10 cellular contexts compared by ENCODE assay signal in the genomic region with DNA sequence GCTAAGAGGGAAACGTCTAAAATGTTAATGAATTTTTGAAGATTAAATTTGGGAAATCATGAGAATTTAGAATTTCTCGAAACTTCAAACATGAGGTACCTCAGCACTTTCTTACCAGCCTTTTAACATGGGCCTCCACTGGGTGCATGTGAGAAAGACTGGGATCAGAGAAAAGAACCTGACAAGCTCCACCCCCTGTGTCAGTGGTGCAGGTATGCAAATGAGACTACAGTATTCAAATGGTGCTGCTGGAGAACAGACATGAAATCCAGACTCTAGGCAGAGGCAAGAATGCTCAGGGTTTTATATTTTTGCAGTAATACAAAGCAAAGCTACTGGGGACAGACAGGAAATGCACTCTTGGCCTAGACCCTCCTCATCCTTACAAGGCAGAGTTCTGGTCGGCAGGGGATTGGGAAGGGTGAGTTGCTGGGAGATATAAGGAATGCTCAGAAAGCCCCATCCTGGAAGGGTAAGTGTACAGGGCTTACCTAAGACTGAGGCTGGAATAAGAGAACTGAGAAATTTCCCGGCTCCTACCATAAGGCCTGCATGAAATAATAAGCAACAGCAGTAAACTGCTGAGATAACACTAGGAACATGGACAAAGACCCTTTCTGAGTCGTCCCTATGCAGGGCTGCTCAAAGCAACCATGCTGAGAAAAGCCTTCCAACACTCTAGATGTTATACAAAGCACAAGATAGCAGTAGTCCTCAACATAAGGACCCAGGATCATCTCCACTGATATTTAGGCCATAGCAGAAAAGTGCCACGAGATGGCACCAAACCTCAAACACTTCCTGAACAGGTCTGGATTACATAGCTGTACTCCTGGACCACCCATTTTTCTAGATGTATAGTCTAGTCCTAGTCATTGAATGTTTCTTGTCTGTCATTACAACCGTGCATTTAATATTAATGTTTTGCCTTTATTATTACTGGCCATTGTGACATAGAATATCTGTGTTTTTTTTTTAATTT.
DNase-seq lines count a peak whose midpoint lies in the region; ATAC-seq and TF ChIP-seq lines count a peak whose summit lies in the region.
"Had no signal": no experiment of that assay in that cellular context is flagged by ENCODE, and none has a peak within 500 bp of the region (broad histone marks: within the 10 kb centered on the region; RNA-seq: fewer than 3 reads in every experiment).

No MANE protein-coding gene starts in this region.

- intact Hi-C loops in ascending aorta (cut with DNase I) = loop anchor here (1.0 to 10.0 kb wide), 2 partner anchors 101 to 292 kb away; no protein-coding TSS in a partner anchor

- ATAC-seq in GM19467 (IDR thresholded peaks at IDR 0.05; ENCODE audit: unreplicated experiment) = peak; percentile 98
- peak; percentile 98 for ATAC-seq in HG03432 (IDR thresholded peaks at IDR 0.05; ENCODE audit: unreplicated experiment)

- no peaks in the 10 kb centered on the region for H3K4me1 ChIP-seq in ascending aorta

- H3K36me3 Mint-ChIP-seq in T-helper 2 cell treated with Interferon-gamma antibody and Interleukin-4, amounts not matched to agents 5 μg/mL and 100 μg/mL, for 36 hours (ENCODE audit: low read depth) = no peaks in the 10 kb centered on the region

- no peak overlapping the region for H3K4me3 Mint-ChIP-seq in T-helper 2 cell treated with Interferon-gamma antibody and Interleukin-4, amounts not matched to agents 5 μg/mL and 100 μg/mL, for 36 hours
- H3K4me3 Mint-ChIP-seq: central memory CD8-positive, alpha-beta T cell; stimulated activated naive CD8-positive, alpha-beta T cell treated with anti-CD3 and anti-CD28 coated beads, Interleukin-15, Interleukin-2, amounts not matched to agents 100 ng/mL and 50 ng/mL, for 24 hours had no signal

- H3K4me1 Mint-ChIP-seq in T-helper 2 cell treated with Interferon-gamma antibody and Interleukin-4, amounts not matched to agents 5 μg/mL and 100 μg/mL, for 36 hours (ENCODE audit: low read depth) = no peaks in the 10 kb centered on the region
- H3K4me1 Mint-ChIP-seq: central memory CD8-positive, alpha-beta T cell had no signal

- H3K4me3 ChIP-seq in ascending aorta = no peak overlapping the region

- no peaks in the 10 kb centered on the region for H3K9me3 Mint-ChIP-seq in T-helper 2 cell treated with Interferon-gamma antibody and Interleukin-4, amounts not matched to agents 5 μg/mL and 100 μg/mL, for 36 hours
- H3K9me3 Mint-ChIP-seq: stimulated activated naive CD8-positive, alpha-beta T cell treated with anti-CD3 and anti-CD28 coated beads, Interleukin-15, Interleukin-2, amounts not matched to agents 100 ng/mL and 50 ng/mL, for 24 hours had no signal

- in situ Hi-C loops in G401 (cut with HindIII; ENCODE audit: low sequenced_read_pairs) = no loop called here

- H3K36me3 ChIP-seq in ascending aorta = no peaks in the 10 kb centered on the region

- H3K27me3 ChIP-seq in ascending aorta = no peaks in the 10 kb centered on the region

- no peak overlapping the region for H3K27ac Mint-ChIP-seq in T-helper 2 cell treated with Interferon-gamma antibody and Interleukin-4, amounts not matched to agents 5 μg/mL and 100 μg/mL, for 36 hours
- H3K27ac Mint-ChIP-seq: stimulated activated naive CD8-positive, alpha-beta T cell treated with anti-CD3 and anti-CD28 coated beads, Interleukin-15, Interleukin-2, amounts not matched to agents 100 ng/mL and 50 ng/mL, for 24 hours had no signal

- H3K9me3 ChIP-seq in ascending aorta = no peaks in the 10 kb centered on the region

- TF ChIP-seq CTCF in ascending aorta (IDR thresholded peaks at IDR 0.05) = peak in 2 of 3 experiments; percentile 49 to 61

- DNase-seq in G401 (ENCODE audit: low spot score) (peak; percentile 72), NCI-H446 (lab: John Stamatoyannopoulos, UW) (peak; percentile 74 to 84), ascending aorta (ENCODE audit: low spot score in 2 of 2) (no peak), hippocampal formation (lab: John Stamatoyannopoulos, UW) (peak; percentile 11 to 18)
- peak; percentile 27 for DNase-seq in stimulated activated CD8-positive, alpha-beta memory T cell treated with anti-CD3 and anti-CD28 coated beads, Interleukin-4, amount 100 ng/mL, for 48 hours
- DNase-seq in T-helper 2 cell treated with Interferon-gamma antibody and Interleukin-4, amounts not matched to agents 5 μg/mL and 100 μg/mL, for 36 hours (ENCODE audit: low spot score) = no peak

- no peak overlapping the region for H3K27ac ChIP-seq in ascending aorta

- no peaks in the 10 kb centered on the region for H3K27me3 Mint-ChIP-seq in T-helper 2 cell treated with Interferon-gamma antibody and Interleukin-4, amounts not matched to agents 5 μg/mL and 100 μg/mL, for 36 hours (ENCODE audit: low read depth)
- H3K27me3 Mint-ChIP-seq: central memory CD8-positive, alpha-beta T cell; stimulated activated naive CD8-positive, alpha-beta T cell treated with anti-CD3 and anti-CD28 coated beads, Interleukin-15, Interleukin-2, amounts not matched to agents 100 ng/mL and 50 ng/mL, for 24 hours had no signal

Comparison
In these comparisons a context has a peak if more than half of its experiments do, and no peak if none do; other contexts are left out.
1. DNase-seq: peak in G401 (single experiment), NCI-H446 (2 of 2), hippocampal formation (2 of 2) and stimulated activated CD8-positive, alpha-beta memory T cell treated with anti-CD3 and anti-CD28 coated beads, Interleukin-4, amount 100 ng/mL, for 48 hours (single experiment); none in ascending aorta (0 of 2) and T-helper 2 cell treated with Interferon-gamma antibody and Interleukin-4, amounts not matched to agents 5 μg/mL and 100 μg/mL, for 36 hours (single experiment).